In genomic region chr10:124935946-124936345, GRCh38 we compare ENCODE assay signal across 14 cellular contexts. TPM values are rescaled to one million over a fixed set of nuclear protein-coding genes. Genes with fewer than 3 reads are reported as not detected.
DNase-seq lines count a peak whose midpoint lies in the region; ATAC-seq and TF ChIP-seq lines count a peak whose summit lies in the region.
"Had no signal": no experiment of that assay in that cellular context is flagged by ENCODE, and none has a peak within 500 bp of the region (broad histone marks: within the 10 kb centered on the region; RNA-seq: fewer than 3 reads in every experiment).

No MANE protein-coding gene starts in this region.

- no peak for TF ChIP-seq RAD21 in IMR-90 (IDR thresholded peaks at IDR 0.05; ENCODE audit: low read length)

- no peak overlapping the region for H3K18ac ChIP-seq in IMR-90 (ENCODE audit: low read depth, low read length)
- H3K18ac ChIP-seq in trophoblast cell (ENCODE audit: low read length): no peak overlapping the region

- H3K27ac ChIP-seq in IMR-90 (ENCODE audit: insufficient read depth, low read length) (no peak overlapping the region), trophoblast cell (ENCODE audit: low read depth, low read length) (no peak overlapping the region)
- H3K27ac ChIP-seq: dorsolateral prefrontal cortex, lower lobe of right lung, SJSA1, skin epidermis, testis had no signal

- WGBS in IMR-90 (ENCODE audit: extremely low coverage in 2 of 2, insufficient read length in 1 of 2), 2 experiments: no CpG with 5 or more reads among the region's 2 CpGs
- WGBS in trophoblast cell (ENCODE audit: extremely low coverage, insufficient coverage, insufficient read length): no CpG with 5 or more reads among the region's 2 CpGs

- no peak for TF ChIP-seq POLR2A in IMR-90 (IDR thresholded peaks at IDR 0.05; ENCODE audit: low read depth, low read length)

- dilution Hi-C loops in IMR-90 (cut with HindIII; ENCODE audit: low sequenced_read_pairs, unreplicated experiment): no loop called here

- H2BK5ac ChIP-seq in IMR-90 (ENCODE audit: low read depth, low read length, poor library complexity, severe bottlenecking) (peak overlapping the region; percentile 28), trophoblast cell (ENCODE audit: low read depth, low read length, poor library complexity) (no peak overlapping the region)

- H2AFZ ChIP-seq in IMR-90 (replicated peaks; ENCODE audit: low read length, poor library complexity) (no peak overlapping the region), trophoblast cell (ENCODE audit: insufficient read depth, low read length, poor library complexity) (no peak overlapping the region)

- H3K4me3 ChIP-seq in IMR-90 (ENCODE audit: insufficient read depth, low read depth, low read length) (no peak overlapping the region), trophoblast cell (ENCODE audit: low read depth, low read length) (no peak overlapping the region)
- H3K4me3 ChIP-seq: dorsolateral prefrontal cortex, lower lobe of right lung, SJSA1, skin epidermis, testis had no signal

- H3K27me3 ChIP-seq in IMR-90 (ENCODE audit: control insufficient read depth, insufficient read depth, low read length): no peaks in the 10 kb centered on the region
- H3K27me3 ChIP-seq in trophoblast cell (ENCODE audit: insufficient read depth, low read length): no peaks in the 10 kb centered on the region
- H3K27me3 ChIP-seq: dorsolateral prefrontal cortex, SJSA1, testis had no signal

- peaks cover 8% of the 10 kb centered on the region for H3K9me1 ChIP-seq in IMR-90 (ENCODE audit: insufficient read depth, low read length)

- POLR2A ChIA-PET in IMR-90 (lab: Charles Lee; ENCODE audit: unreplicated experiment): no interaction called here

- no peak for TF ChIP-seq CTCF in IMR-90 (conservative IDR thresholded peaks at IDR 0.05; ENCODE audit: low read depth, low read length)

- intact Hi-C loops in IMR-90 (cut with micrococcal nuclease): no loop called here

- DNase-seq in activated CD4-positive, alpha-beta T cell treated with anti-CD3 and anti-CD28 coated beads for 48 hours: peak; percentile 47
- no peak for DNase-seq in activated CD4-positive, alpha-beta T cell treated with anti-CD3 and anti-CD28 coated beads, Interleukin-2, amount 50 U/mL, for 1 hour
- DNase-seq in IMR-90 (peak; percentile 73), amniotic epithelial cell (ENCODE audit: low read depth) (peak; percentile 33), trophoblast cell (peak in 1 of 2 donors; percentile 43)
- DNase-seq: dorsolateral prefrontal cortex, lower lobe of right lung, NCI-H2171, testis had no signal

- H4K91ac ChIP-seq in IMR-90 (ENCODE audit: insufficient read depth, low read depth, low read length) (no peak overlapping the region), trophoblast cell (ENCODE audit: low read depth, low read length) (no peak overlapping the region)

- H3K14ac ChIP-seq in IMR-90 (replicated peaks; ENCODE audit: low read depth, low read length) (0 out of 2 replicates have a peak overlapping the region, but pooled peaks have one; percentile 1), trophoblast cell (ENCODE audit: low read length) (no peak overlapping the region)

- H2BK20ac ChIP-seq in IMR-90 (ENCODE audit: low read depth, low read length): no peak overlapping the region

- H4K8ac ChIP-seq in IMR-90 (ENCODE audit: low read depth in 2 of 2, low read length in 2 of 2): 0 out of 4 replicates have a peak overlapping the region, but pooled peaks of 1 of the 2 experiments have one; percentile 48
- no peak overlapping the region for H4K8ac ChIP-seq in trophoblast cell (ENCODE audit: low read depth, low read length)

- no peak overlapping the region for H2AK9ac ChIP-seq in IMR-90 (replicated peaks; ENCODE audit: low read depth, low read length, poor library complexity)

- H3K79me2 ChIP-seq in trophoblast cell (ENCODE audit: control insufficient read depth, insufficient read depth, low read length, poor library complexity): peaks cover 8% of the 10 kb centered on the region

- no peaks in the 10 kb centered on the region for H3K9me3 ChIP-seq in IMR-90 (ENCODE audit: control insufficient read depth, insufficient read depth, low read length)
- no peaks in the 10 kb centered on the region for H3K9me3 ChIP-seq in trophoblast cell (ENCODE audit: insufficient read depth, low read depth, low read length)
- H3K9me3 ChIP-seq: lower lobe of right lung, SJSA1, testis had no signal

- H3K4me2 ChIP-seq in IMR-90 (ENCODE audit: low read depth, low read length) (peak overlapping the region; percentile 51; the same call in 1 of the 2 replicates), trophoblast cell (ENCODE audit: low read length) (no peak overlapping the region)

- H4K5ac ChIP-seq in IMR-90 (ENCODE audit: low read depth, low read length): no peak overlapping the region

- no peak overlapping the region for H4K12ac ChIP-seq in trophoblast cell (ENCODE audit: low read depth, low read length)

- H2AK5ac ChIP-seq in IMR-90 (ENCODE audit: low read depth, low read length) (no peak overlapping the region), trophoblast cell (ENCODE audit: low read length) (no peak overlapping the region)

- BruUV-seq in IMR-90 (replicated peaks; lab: Mats Ljungman, UMichigan): no TSS peak

- H2BK120ac ChIP-seq in IMR-90 (ENCODE audit: low read depth, low read length): no peak overlapping the region
- H2BK120ac ChIP-seq in trophoblast cell (ENCODE audit: insufficient read depth, low read length, poor library complexity): no peak overlapping the region

- H2BK15ac ChIP-seq in IMR-90 (ENCODE audit: low read depth, low read length): no peak overlapping the region

- H4K20me1 ChIP-seq in IMR-90 (ENCODE audit: insufficient read depth, low read length): peaks cover 84% of the 10 kb centered on the region

- CTCF ChIA-PET in IMR-90 (lab: Yijun Ruan, JAX): interaction anchor here (1.1 kb wide), 1 partner anchor 10 kb away, joined by 4 read pairs; no protein-coding TSS in a partner anchor

- peak; percentile 51; the same call in 1 of the 2 replicates for ATAC-seq in IMR-90 (ENCODE audit: low read depth)
- ATAC-seq in HG03457 (IDR thresholded peaks at IDR 0.05; ENCODE audit: unreplicated experiment): no peak
- ATAC-seq in GM18858 (IDR thresholded peaks at IDR 0.05; ENCODE audit: unreplicated experiment): no peak
- no peak for ATAC-seq in GM19023 (IDR thresholded peaks at IDR 0.05; ENCODE audit: unreplicated experiment)
- ATAC-seq: lower lobe of right lung had no signal

- H3K23ac ChIP-seq in IMR-90 (ENCODE audit: low read depth, low read length) (no peak overlapping the region), trophoblast cell (ENCODE audit: low read length) (no peak overlapping the region)

- H3K4me1 ChIP-seq in IMR-90 (ENCODE audit: control insufficient read depth, insufficient read depth, low read length) (peaks cover 8% of the 10 kb centered on the region), trophoblast cell (ENCODE audit: control insufficient read depth in 1 of 2, insufficient read depth in 2 of 2, low read length in 2 of 2) (peaks cover 0 to 2% of the 10 kb centered on the region in 2 experiments)
- H3K4me1 ChIP-seq: SJSA1 had no signal

- H3K4ac ChIP-seq in IMR-90 (ENCODE audit: low read depth, low read length) (no peak overlapping the region), trophoblast cell (ENCODE audit: low read depth, low read length) (peak overlapping the region; percentile 61)

- H2BK12ac ChIP-seq in trophoblast cell (ENCODE audit: low read length): no peak overlapping the region

- no peak overlapping the region for H3K9ac ChIP-seq in IMR-90 (ENCODE audit: low read depth, low read length)
- no peak overlapping the region for H3K9ac ChIP-seq in trophoblast cell (ENCODE audit: low read length)

- peaks cover 14 to 59% of the 10 kb centered on the region in 2 experiments for H3K79me1 ChIP-seq in IMR-90 (ENCODE audit: low read depth in 1 of 2, low read length in 2 of 2)
- H3K79me1 ChIP-seq in trophoblast cell (ENCODE audit: low read length): no peaks in the 10 kb centered on the region

- no peak overlapping the region for H3K56ac ChIP-seq in IMR-90 (ENCODE audit: extremely low read depth, insufficient read depth, low read length)

- in situ Hi-C loops in IMR-90 (cut with MboI; ENCODE audit: low sequenced_read_pairs): no loop called here

- H3K36me3 ChIP-seq in IMR-90 (ENCODE audit: control insufficient read depth, insufficient read depth, low read length) (peaks cover 2% of the 10 kb centered on the region), trophoblast cell (ENCODE audit: control insufficient read depth in 1 of 2, insufficient read depth in 2 of 2, low read length in 2 of 2) (peaks cover 0 to 1% of the 10 kb centered on the region in 2 experiments)
- H3K36me3 ChIP-seq: lower lobe of right lung, SJSA1 had no signal

TF ChIP-seq in IMR-90, 13 proteins besides CTCF, POLR2A, EP300 and RAD21:
- TF ChIP-seq, protein P1, sequence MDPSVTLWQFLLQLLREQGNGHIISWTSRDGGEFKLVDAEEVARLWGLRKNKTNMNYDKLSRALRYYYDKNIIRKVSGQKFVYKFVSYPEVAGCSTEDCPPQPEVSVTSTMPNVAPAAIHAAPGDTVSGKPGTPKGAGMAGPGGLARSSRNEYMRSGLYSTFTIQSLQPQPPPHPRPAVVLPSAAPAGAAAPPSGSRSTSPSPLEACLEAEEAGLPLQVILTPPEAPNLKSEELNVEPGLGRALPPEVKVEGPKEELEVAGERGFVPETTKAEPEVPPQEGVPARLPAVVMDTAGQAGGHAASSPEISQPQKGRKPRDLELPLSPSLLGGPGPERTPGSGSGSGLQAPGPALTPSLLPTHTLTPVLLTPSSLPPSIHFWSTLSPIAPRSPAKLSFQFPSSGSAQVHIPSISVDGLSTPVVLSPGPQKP (IDR thresholded peaks at IDR 0.05; ENCODE audit: borderline replicate concordance, low read depth, low read length): no peak
- TF ChIP-seq CEBPB (IDR thresholded peaks at IDR 0.05; ENCODE audit: low read depth, low read length) (peak; percentile 8; the same call in 1 of the 2 replicates), RCOR1 (IDR thresholded peaks at IDR 0.05; ENCODE audit: insufficient replicate concordance, low read length) (no peak), MAFK (IDR thresholded peaks at IDR 0.05; ENCODE audit: low read depth, low read length) (no peak)

RNA-seq across cellular contexts. Expression of gene ZRANB1, which starts 6.0 kb away (rescaled TPM):
- 24.7 and 30.3 TPM in 2 replicates for total RNA-seq in IMR-90 (2012; rRNA removed)
- polyA plus RNA-seq in IMR-90 (2012; rRNA removed): 9.1 and 11.2 TPM in 2 replicates
- polyA plus RNA-seq in IMR-90 (2012; cell fraction: cytosol; rRNA removed): 3.0 and 4.6 TPM in 2 replicates
- 2.6 and 15.3 TPM in 2 replicates for polyA plus RNA-seq in IMR-90 (2012; cell fraction: nucleus; rRNA removed; ENCODE audit: low replicate concordance)
- polyA plus RNA-seq in trophoblast cell (2013): 20.8 and 21.3 TPM in 2 replicates
